Comparison of ENCODE assay signal across 8 cellular contexts in the genomic region with DNA sequence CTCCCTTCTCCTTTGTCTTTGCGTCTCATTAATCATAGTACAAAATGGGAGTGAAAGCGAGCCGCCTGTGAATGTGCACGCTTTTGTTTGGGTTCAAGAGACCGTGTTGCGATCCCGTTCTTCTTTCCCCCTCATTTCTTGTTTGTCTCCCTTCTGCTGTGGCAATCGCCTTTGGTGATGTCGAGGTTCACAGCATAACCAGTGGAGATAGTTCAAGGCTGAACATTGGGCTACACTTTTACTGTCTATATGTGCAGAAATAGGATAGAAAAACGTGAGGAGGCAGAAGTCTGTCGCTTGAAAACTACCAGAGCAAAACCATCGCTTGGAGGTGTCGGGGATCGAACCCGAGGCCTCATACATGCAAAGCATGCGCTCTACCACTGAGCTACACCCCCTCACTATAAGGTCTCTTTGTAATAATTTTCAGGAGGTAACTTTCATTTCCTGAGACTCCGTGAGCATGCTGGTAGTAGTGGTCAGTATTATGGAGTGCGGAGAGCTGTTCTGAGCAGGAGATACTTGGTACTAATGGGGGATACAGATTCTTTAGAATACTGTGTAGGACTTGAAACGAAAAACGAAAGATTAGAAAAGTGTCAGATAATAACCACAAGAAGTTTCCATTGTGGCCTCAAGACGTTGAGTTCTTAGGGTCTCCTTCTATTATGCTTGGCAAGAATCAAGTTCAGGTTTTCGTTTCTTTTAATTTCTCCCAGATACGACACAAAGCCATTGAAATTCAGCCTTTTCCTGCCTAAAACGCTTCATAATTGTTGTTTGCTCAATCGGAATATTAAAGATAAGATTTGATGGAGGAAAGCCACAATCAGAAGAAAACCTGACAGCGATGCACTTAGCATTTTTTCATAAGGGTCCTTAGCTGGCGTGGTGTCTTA.
DNase-seq lines count a peak whose midpoint lies in the region; ATAC-seq and TF ChIP-seq lines count a peak whose summit lies in the region.

No MANE protein-coding gene starts in this region.

- ATAC-seq in HG02840 (IDR thresholded peaks at IDR 0.05; ENCODE audit: low FRiP score, unreplicated experiment) (no peak), HG03432 (IDR thresholded peaks at IDR 0.05; ENCODE audit: unreplicated experiment) (no peak)

- no peaks in the 10 kb centered on the region for H3K9me3 ChIP-seq in PC-9 (ENCODE audit: insufficient read depth, low read depth)

- no peaks in the 10 kb centered on the region for H3K9me3 Mint-ChIP-seq in Calu3 (ENCODE audit: low read depth, unreplicated experiment)

- peak overlapping the region; percentile 65 for H3K4me3 ChIP-seq in PC-9

- no peaks in the 10 kb centered on the region for H3K79me2 ChIP-seq in PC-9 (ENCODE audit: low read depth)

- peaks cover 9% of the 10 kb centered on the region for H3K36me3 Mint-ChIP-seq in Calu3 (ENCODE audit: insufficient read depth, unreplicated experiment)

- DNase-seq in Calu3 (peak; percentile 70), HEK293T (ENCODE audit: extremely low spot score) (peak; percentile 58), PC-9 (peak; percentile 44 to 50), fibroblast of gingiva (ENCODE audit: low read depth) (peak; percentile 65), posterior vena cava (ENCODE audit: low spot score) (no peak), GDM1 (lab: John Stamatoyannopoulos, UW) (no peak)

- no peak for TF ChIP-seq CTCF in Calu3 (IDR thresholded peaks at IDR 0.05; ENCODE audit: unreplicated experiment)
- TF ChIP-seq CTCF in PC-9 (conservative IDR thresholded peaks at IDR 0.05) = no peak

- no peaks in the 10 kb centered on the region for H4K20me1 ChIP-seq in PC-9 (ENCODE audit: insufficient read depth)

- peaks cover 6% of the 10 kb centered on the region; the same call in 1 of the 2 replicates for H3F3A ChIP-seq in PC-9 (ENCODE audit: insufficient read depth, low read depth)

- CTCF ChIA-PET in Calu3 (lab: Charles Lee) (interaction anchor here (0.5 to 1.2 kb wide), 3 partner anchors 15 to 394 kb away, joined by 3 to 7 read pairs (median 4); no protein-coding TSS in a partner anchor), HEK293T (lab: Yijun Ruan, JAX) (interaction anchor here (1.2 to 1.4 kb wide), 2 partner anchors 20 to 22 kb away, joined by 4 to 11 read pairs; no protein-coding TSS in a partner anchor), PC-9 (lab: Charles Lee) (no interaction called here)

- peak overlapping the region; percentile 79 for H2AFZ ChIP-seq in PC-9

- peaks cover 19% of the 10 kb centered on the region for H3K4me1 Mint-ChIP-seq in Calu3 (ENCODE audit: low read depth, unreplicated experiment)

- peak overlapping the region; percentile 50 for H3K27ac Mint-ChIP-seq in Calu3 (ENCODE audit: unreplicated experiment)

- no peaks in the 10 kb centered on the region for H3K27me3 ChIP-seq in PC-9 (ENCODE audit: insufficient read depth, low read depth)

- peaks cover 40% of the 10 kb centered on the region for H3K27me3 Mint-ChIP-seq in Calu3 (ENCODE audit: unreplicated experiment)

- H3K4me2 ChIP-seq in PC-9 = peak overlapping the region; percentile 90

- H3K36me3 ChIP-seq in PC-9 (ENCODE audit: low read depth) = no peaks in the 10 kb centered on the region

- peak overlapping the region; percentile 60 for H3K4me3 Mint-ChIP-seq in Calu3 (ENCODE audit: low read depth, unreplicated experiment)

- POLR2A ChIA-PET in HEK293T (lab: Yijun Ruan, JAX) = interaction anchor here (1.1 to 2.2 kb wide), 7 partner anchors 14 to 227 kb away, joined by 3 to 13 read pairs (median 4); no protein-coding TSS in a partner anchor
- POLR2A ChIA-PET in PC-9 (lab: Charles Lee; ENCODE audit: unreplicated experiment) = no interaction called here

- no peak overlapping the region for H3K27ac ChIP-seq in PC-9

- H3K4me1 ChIP-seq in PC-9 (replicated peaks; ENCODE audit: insufficient read depth) = peaks cover 10% of the 10 kb centered on the region

- intact Hi-C loops in Calu3 (cut with micrococcal nuclease; ENCODE audit: unreplicated experiment) (loop anchor here (10.0 kb wide), 1 partner anchor 62 kb away; no protein-coding TSS in a partner anchor), PC-9 (cut with micrococcal nuclease; ENCODE audit: unreplicated experiment) (no loop called here), posterior vena cava (cut with DNase I) (no loop called here)

- no TSS peak for BruUV-seq in Calu3 (replicated peaks; lab: Mats Ljungman, UMichigan)
- no TSS peak for BruUV-seq in PC-9 (replicated peaks; lab: Mats Ljungman, UMichigan)

- H3K9me2 ChIP-seq in PC-9 (ENCODE audit: insufficient read depth) = no peaks in the 10 kb centered on the region

TF ChIP-seq in HEK293T, 16 proteins besides CTCF, POLR2A, EP300 and RAD21:
- TF ChIP-seq L3MBTL2 (conservative IDR thresholded peaks at IDR 0.05) (peak; percentile 66), BHLHE40 (IDR thresholded peaks at IDR 0.05; ENCODE audit: borderline replicate concordance) (no peak)
- TF ChIP-seq, protein P1, sequence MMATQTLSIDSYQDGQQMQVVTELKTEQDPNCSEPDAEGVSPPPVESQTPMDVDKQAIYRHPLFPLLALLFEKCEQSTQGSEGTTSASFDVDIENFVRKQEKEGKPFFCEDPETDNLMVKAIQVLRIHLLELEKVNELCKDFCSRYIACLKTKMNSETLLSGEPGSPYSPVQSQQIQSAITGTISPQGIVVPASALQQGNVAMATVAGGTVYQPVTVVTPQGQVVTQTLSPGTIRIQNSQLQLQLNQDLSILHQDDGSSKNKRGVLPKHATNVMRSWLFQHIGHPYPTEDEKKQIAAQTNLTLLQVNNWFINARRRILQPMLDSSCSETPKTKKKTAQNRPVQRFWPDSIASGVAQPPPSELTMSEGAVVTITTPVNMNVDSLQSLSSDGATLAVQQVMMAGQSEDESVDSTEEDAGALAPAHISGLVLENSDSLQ (IDR thresholded peaks at IDR 0.05) = peak; percentile 53; the same call in 1 of the 2 replicates

Comparison
In these comparisons a context has a peak if more than half of its experiments do, and no peak if none do; other contexts are left out.
1. DNase-seq: peak in Calu3 (single experiment), HEK293T (single experiment), PC-9 (2 of 2) and fibroblast of gingiva (single experiment); none in posterior vena cava (single experiment) and GDM1 (single experiment).